9 cellular contexts compared by ENCODE assay signal in genomic region chr14:81625343-81625742, GRCh38.
A peak's percentile ranks its signal among the peaks of the same experiment; 100 is the strongest.
DNase-seq lines count a peak whose midpoint lies in the region; ATAC-seq, FAIRE-seq and TF ChIP-seq lines count a peak whose summit lies in the region.
"Had no signal": no experiment of that assay in that cellular context is flagged by ENCODE, and none has a peak within 500 bp of the region (broad histone marks: within the 10 kb centered on the region; RNA-seq: fewer than 3 reads in every experiment).

No MANE protein-coding gene starts in this region.

- TF ChIP-seq CTCF in PC-3 (conservative IDR thresholded peaks at IDR 0.05; ENCODE audit: low read depth, low read length): peak; percentile 72
- TF ChIP-seq CTCF in upper lobe of right lung (IDR thresholded peaks at IDR 0.05): peak; percentile 41

- no peaks in the 10 kb centered on the region for H3K9me3 Mint-ChIP-seq in naive thymus-derived CD8-positive, alpha-beta T cell

- H3K4me3 ChIP-seq in PC-3 (ENCODE audit: low read length) (no peak overlapping the region), upper lobe of right lung (no peak overlapping the region)
- H3K4me3 ChIP-seq: HAP-1 had no signal

- H2AFZ ChIP-seq in PC-3 (ENCODE audit: low read length): no peak overlapping the region

- BruUV-seq in PC-3 (replicated peaks; lab: Mats Ljungman, UMichigan): no TSS peak

- POLR2A ChIA-PET in PC-3 (lab: Charles Lee; ENCODE audit: unreplicated experiment): no interaction called here
- POLR2A ChIA-PET in naive thymus-derived CD8-positive, alpha-beta T cell (lab: Charles Lee): no interaction called here

- no peak overlapping the region for H3K9ac ChIP-seq in PC-3 (ENCODE audit: low read length)

- H3K9me2 ChIP-seq in PC-3 (replicated peaks; ENCODE audit: low read length): no peaks in the 10 kb centered on the region

- H3K27me3 Mint-ChIP-seq in naive thymus-derived CD8-positive, alpha-beta T cell: peaks cover 0 to 14% (median 2%) of the 10 kb centered on the region in 5 donors

- no peak overlapping the region for H3K4me3 Mint-ChIP-seq in naive thymus-derived CD8-positive, alpha-beta T cell

- H3K36me3 Mint-ChIP-seq in naive thymus-derived CD8-positive, alpha-beta T cell: no peaks in the 10 kb centered on the region

- CTCF ChIA-PET in PC-3 (lab: Charles Lee): no interaction called here

- no peak overlapping the region for H3K27ac Mint-ChIP-seq in naive thymus-derived CD8-positive, alpha-beta T cell

- 0 out of 2 replicates have a peak, but pooled peaks cover 14% of the 10 kb centered on the region for H3K27me3 ChIP-seq in PC-3 (ENCODE audit: low read length)
- peaks cover 5% of the 10 kb centered on the region for H3K27me3 ChIP-seq in upper lobe of right lung

- no peaks in the 10 kb centered on the region for H3F3A ChIP-seq in PC-3 (ENCODE audit: low read length, unreplicated experiment)

- peak; percentile 26 for DNase-seq in GM03348 (ENCODE audit: low spot score)
- peak; percentile 79 to 83 for DNase-seq in Kasumi-1 (lab: John Stamatoyannopoulos, UW)
- peak; percentile 55 for DNase-seq in PC-3
- DNase-seq in frontal cortex (ENCODE audit: low spot score in 2 of 2): peak; percentile 17 to 31
- DNase-seq in upper lobe of right lung: no peak
- DNase-seq in activated CD4-positive, alpha-beta T cell treated with anti-CD3 and anti-CD28 coated beads, Interleukin-2, amount 50 U/mL, for 4 hours: no peak
- DNase-seq in naive thymus-derived CD8-positive, alpha-beta T cell: no peak

- H3K27ac ChIP-seq in PC-3 (ENCODE audit: low read length) (no peak overlapping the region), upper lobe of right lung (no peak overlapping the region)

- peak; percentile 84 for FAIRE-seq in frontal cortex (lab: Jason Lieb, UNC)

- no peaks in the 10 kb centered on the region for H3K79me2 ChIP-seq in PC-3 (ENCODE audit: low read length)

- H4K20me1 ChIP-seq in PC-3 (ENCODE audit: low read length): no peaks in the 10 kb centered on the region

- no peaks in the 10 kb centered on the region for H3K36me3 ChIP-seq in PC-3 (ENCODE audit: low read depth, low read length)
- H3K36me3 ChIP-seq in upper lobe of right lung: no peaks in the 10 kb centered on the region
- H3K36me3 ChIP-seq: HAP-1 had no signal

- H3K4me2 ChIP-seq in PC-3 (ENCODE audit: low read length): no peak overlapping the region

- intact Hi-C loops in PC-3 (cut with micrococcal nuclease) (loop anchor here (10.0 kb wide), 1 partner anchor 369 kb away; no protein-coding TSS in a partner anchor), upper lobe of right lung (cut with DNase I) (no loop called here)

- H3K4me1 ChIP-seq in PC-3 (ENCODE audit: insufficient read depth, low read length) (no peaks in the 10 kb centered on the region), upper lobe of right lung (no peaks in the 10 kb centered on the region)
- H3K4me1 ChIP-seq: HAP-1 had no signal

- H3K4me1 Mint-ChIP-seq in naive thymus-derived CD8-positive, alpha-beta T cell: no peaks in the 10 kb centered on the region

- H3K9me3 ChIP-seq in PC-3 (ENCODE audit: low read length) (no peaks in the 10 kb centered on the region), upper lobe of right lung (no peaks in the 10 kb centered on the region)
- H3K9me3 ChIP-seq: HAP-1 had no signal

- ATAC-seq in PC-3 (peak; percentile 35; the same call in 1 of the 2 replicates), upper lobe of right lung (peak; percentile 34), GM21367 (IDR thresholded peaks at IDR 0.05; ENCODE audit: unreplicated experiment) (no peak)
- ATAC-seq in naive thymus-derived CD8-positive, alpha-beta T cell: no peak

Comparison
In these comparisons a context has a peak if more than half of its experiments do, and no peak if none do; other contexts are left out.
1. DNase-seq: peak in GM03348 (single experiment), Kasumi-1 (2 of 2), PC-3 (single experiment) and frontal cortex (2 of 2); none in upper lobe of right lung (single experiment), activated CD4-positive, alpha-beta T cell treated with anti-CD3 and anti-CD28 coated beads, Interleukin-2, amount 50 U/mL, for 4 hours (0 of 2) and naive thymus-derived CD8-positive, alpha-beta T cell (0 of 10).
2. ATAC-seq: peak in PC-3 (single experiment) and upper lobe of right lung (single experiment); none in naive thymus-derived CD8-positive, alpha-beta T cell (0 of 2) and GM21367 (single experiment).